20 cellular contexts compared by ENCODE assay signal in genomic region chr16:80682435-80683070, GRCh38.
DNase-seq lines count a peak whose midpoint lies in the region; ATAC-seq, FAIRE-seq and TF ChIP-seq lines count a peak whose summit lies in the region.
"Had no signal": no experiment of that assay in that cellular context is flagged by ENCODE, and none has a peak within 500 bp of the region (broad histone marks: within the 10 kb centered on the region; RNA-seq: fewer than 3 reads in every experiment).

No MANE protein-coding gene starts in this region.

- no peaks in the 10 kb centered on the region for H3F3A ChIP-seq in SK-N-SH (replicated peaks; ENCODE audit: insufficient read depth)

- H3K4me2 ChIP-seq in SK-N-SH = peak overlapping the region; percentile 59
- H3K4me2 ChIP-seq: GM23338 had no signal

- no peaks in the 10 kb centered on the region for H3K4me1 ChIP-seq in SK-N-SH (ENCODE audit: control insufficient read depth in 1 of 2, insufficient read depth in 2 of 2, low read depth in 1 of 2, low read length in 1 of 2)

- H4K20me1 ChIP-seq in SK-N-SH (ENCODE audit: insufficient read depth) = no peaks in the 10 kb centered on the region

- peak overlapping the region in 1 of 2 experiments; percentile 16; a peak in 1 of 4 replicates for H3K4me3 ChIP-seq in SK-N-SH (ENCODE audit: low read depth in 2 of 2, low read length in 1 of 2)
- H3K4me3 ChIP-seq in bronchial epithelial cell (ENCODE audit: low read depth, low read length) = no peak overlapping the region
- H3K4me3 ChIP-seq: cardiac muscle cell, GM23338, SK-N-MC had no signal

- H3K9ac ChIP-seq in SK-N-SH = no peak overlapping the region

- CTCF ChIA-PET in SK-N-SH (lab: Yijun Ruan, JAX) = interaction anchor here (0.5 kb wide), 1 partner anchor 142 kb away, joined by 3 read pairs; no protein-coding TSS in a partner anchor

- peak overlapping the region in 1 of 2 experiments; percentile 40; a peak in 1 of 4 replicates for H3K27ac ChIP-seq in SK-N-SH (ENCODE audit: low read depth in 2 of 2, low read length in 1 of 2)
- H3K27ac ChIP-seq in temporal lobe (ENCODE audit: low read depth, low read length) = peak overlapping the region; percentile 57
- H3K27ac ChIP-seq: 22Rv1, cardiac muscle cell, SK-N-MC, VCaP had no signal

- H3K27me3 ChIP-seq in SK-N-SH (ENCODE audit: insufficient read depth) (no peaks in the 10 kb centered on the region), bronchial epithelial cell (ENCODE audit: control insufficient read depth, insufficient read depth, low read length) (no peaks in the 10 kb centered on the region)
- H3K27me3 ChIP-seq: cardiac muscle cell had no signal

- H2AFZ ChIP-seq in SK-N-SH (ENCODE audit: low read depth) = no peak overlapping the region
- H2AFZ ChIP-seq: GM23338 had no signal

- ATAC-seq in SK-N-SH treated with all-trans-retinoic acid at 6 μM for 48 hours = no peak
- ATAC-seq in GM19023 (IDR thresholded peaks at IDR 0.05; ENCODE audit: unreplicated experiment) = no peak
- ATAC-seq: GM23338; natural killer cell; right cardiac atrium; stimulated activated memory B cell treated with anti-CD40 and anti-IgM and Interleukin-4, amounts not matched to agents 10 μg/mL and 1 μg/mL and 100 μg/mL, for 72 hours had no signal

- WGBS in SK-N-SH (ENCODE audit: low lambda C conversion rate) = 16% methylated on average over 18 of the region's 18 CpGs

- H3K9me2 ChIP-seq in SK-N-SH = no peaks in the 10 kb centered on the region

- no peak for FAIRE-seq in bronchial epithelial cell (lab: Jason Lieb, UNC)

- TF ChIP-seq EP300 in SK-N-SH (IDR thresholded peaks at IDR 0.05; ENCODE audit: borderline replicate concordance in 1 of 2, low read depth in 1 of 2, low read length in 1 of 2) = no peak

- H3K36me3 ChIP-seq in SK-N-SH (replicated peaks in 1 of 2; ENCODE audit: control insufficient read depth in 1 of 2, insufficient read depth in 2 of 2, low read length in 1 of 2) (no peaks in the 10 kb centered on the region), bronchial epithelial cell (ENCODE audit: control insufficient read depth, insufficient read depth, low read length) (no peaks in the 10 kb centered on the region)
- H3K36me3 ChIP-seq: cardiac muscle cell had no signal

- H3K79me2 ChIP-seq in SK-N-SH (ENCODE audit: insufficient read depth) = no peaks in the 10 kb centered on the region

- no peak for TF ChIP-seq RAD21 in SK-N-SH (IDR thresholded peaks at IDR 0.05; ENCODE audit: low read length)

- TF ChIP-seq CTCF in SK-N-SH (IDR thresholded peaks at IDR 0.05) = no peak
- TF ChIP-seq CTCF in bronchial epithelial cell (IDR thresholded peaks at IDR 0.05; ENCODE audit: insufficient read depth, low read length, severe bottlenecking) = no peak

- POLR2A ChIA-PET in SK-N-SH (lab: Yijun Ruan, JAX) = no interaction called here

- no peaks in the 10 kb centered on the region; the same call in 1 of the 2 replicates for H3K9me3 ChIP-seq in SK-N-SH

- DNase-seq in SK-N-SH = no peak
- peak; percentile 73 for DNase-seq in bronchial epithelial cell (ENCODE audit: low read depth)
- peak; percentile 72 for DNase-seq in hepatic stellate cell (ENCODE audit: low spot score)
- no peak for DNase-seq in mesenteric fat pad (ENCODE audit: low spot score)
- no peak for DNase-seq in NK-92 (lab: John Stamatoyannopoulos, UW; ENCODE audit: unreplicated experiment)
- DNase-seq: activated naive CD4-positive, alpha-beta T cell; COR-L47; natural killer cell; NCI-H1417; NCI-H446 treated with DMSO at 0.1 percent for 48 hours; right cardiac atrium had no signal

TF ChIP-seq in SK-N-SH, 30 proteins besides CTCF, POLR2A, EP300 and RAD21:
- no peak for TF ChIP-seq TCF12 (IDR thresholded peaks at IDR 0.05)
- no peak for TF ChIP-seq GABPA (IDR thresholded peaks at IDR 0.05; ENCODE audit: low read depth)
- TF ChIP-seq NRF1 (IDR thresholded peaks at IDR 0.05; ENCODE audit: low read depth, low read length) = no peak
- TF ChIP-seq, protein P1, sequence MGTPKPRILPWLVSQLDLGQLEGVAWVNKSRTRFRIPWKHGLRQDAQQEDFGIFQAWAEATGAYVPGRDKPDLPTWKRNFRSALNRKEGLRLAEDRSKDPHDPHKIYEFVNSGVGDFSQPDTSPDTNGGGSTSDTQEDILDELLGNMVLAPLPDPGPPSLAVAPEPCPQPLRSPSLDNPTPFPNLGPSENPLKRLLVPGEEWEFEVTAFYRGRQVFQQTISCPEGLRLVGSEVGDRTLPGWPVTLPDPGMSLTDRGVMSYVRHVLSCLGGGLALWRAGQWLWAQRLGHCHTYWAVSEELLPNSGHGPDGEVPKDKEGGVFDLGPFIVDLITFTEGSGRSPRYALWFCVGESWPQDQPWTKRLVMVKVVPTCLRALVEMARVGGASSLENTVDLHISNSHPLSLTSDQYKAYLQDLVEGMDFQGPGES (IDR thresholded peaks at IDR 0.05; ENCODE audit: low read depth, low read length) = no peak
- no peak for TF ChIP-seq FOSL2 (IDR thresholded peaks at IDR 0.05; ENCODE audit: borderline replicate concordance, low read depth)
- TF ChIP-seq SIN3A (IDR thresholded peaks at IDR 0.05; ENCODE audit: borderline replicate concordance, low read depth, low read length) = no peak
- TF ChIP-seq TEAD4 (IDR thresholded peaks at IDR 0.05; ENCODE audit: borderline replicate concordance, insufficient read depth) = no peak
- no peak for TF ChIP-seq MEF2A (IDR thresholded peaks at IDR 0.05; ENCODE audit: borderline replicate concordance, low read depth)
- TF ChIP-seq USF1 (IDR thresholded peaks at IDR 0.05; ENCODE audit: borderline replicate concordance, low read depth) = no peak

TF ChIP-seq in SK-N-SH treated with all-trans-retinoic acid at 6 μM for 48 hours, 23 proteins besides CTCF, POLR2A, EP300 and RAD21 (continues in another document):
- TF ChIP-seq, protein P2, sequence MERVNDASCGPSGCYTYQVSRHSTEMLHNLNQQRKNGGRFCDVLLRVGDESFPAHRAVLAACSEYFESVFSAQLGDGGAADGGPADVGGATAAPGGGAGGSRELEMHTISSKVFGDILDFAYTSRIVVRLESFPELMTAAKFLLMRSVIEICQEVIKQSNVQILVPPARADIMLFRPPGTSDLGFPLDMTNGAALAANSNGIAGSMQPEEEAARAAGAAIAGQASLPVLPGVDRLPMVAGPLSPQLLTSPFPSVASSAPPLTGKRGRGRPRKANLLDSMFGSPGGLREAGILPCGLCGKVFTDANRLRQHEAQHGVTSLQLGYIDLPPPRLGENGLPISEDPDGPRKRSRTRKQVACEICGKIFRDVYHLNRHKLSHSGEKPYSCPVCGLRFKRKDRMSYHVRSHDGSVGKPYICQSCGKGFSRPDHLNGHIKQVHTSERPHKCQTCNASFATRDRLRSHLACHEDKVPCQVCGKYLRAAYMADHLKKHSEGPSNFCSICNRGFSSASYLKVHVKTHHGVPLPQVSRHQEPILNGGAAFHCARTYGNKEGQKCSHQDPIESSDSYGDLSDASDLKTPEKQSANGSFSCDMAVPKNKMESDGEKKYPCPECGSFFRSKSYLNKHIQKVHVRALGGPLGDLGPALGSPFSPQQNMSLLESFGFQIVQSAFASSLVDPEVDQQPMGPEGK (CRISPR knock-in tag; IDR thresholded peaks at IDR 0.05; ENCODE audit: borderline replicate concordance) = no peak
- TF ChIP-seq, protein P3, sequence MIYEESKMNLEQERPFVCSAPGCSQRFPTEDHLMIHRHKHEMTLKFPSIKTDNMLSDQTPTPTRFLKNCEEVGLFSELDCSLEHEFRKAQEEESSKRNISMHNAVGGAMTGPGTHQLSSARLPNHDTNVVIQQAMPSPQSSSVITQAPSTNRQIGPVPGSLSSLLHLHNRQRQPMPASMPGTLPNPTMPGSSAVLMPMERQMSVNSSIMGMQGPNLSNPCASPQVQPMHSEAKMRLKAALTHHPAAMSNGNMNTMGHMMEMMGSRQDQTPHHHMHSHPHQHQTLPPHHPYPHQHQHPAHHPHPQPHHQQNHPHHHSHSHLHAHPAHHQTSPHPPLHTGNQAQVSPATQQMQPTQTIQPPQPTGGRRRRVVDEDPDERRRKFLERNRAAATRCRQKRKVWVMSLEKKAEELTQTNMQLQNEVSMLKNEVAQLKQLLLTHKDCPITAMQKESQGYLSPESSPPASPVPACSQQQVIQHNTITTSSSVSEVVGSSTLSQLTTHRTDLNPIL (CRISPR knock-in tag; IDR thresholded peaks at IDR 0.05; ENCODE audit: low read depth) = no peak
- TF ChIP-seq ISL1 (CRISPR knock-in tag; IDR thresholded peaks at IDR 0.05) = no peak
- no peak for TF ChIP-seq CSDC2 (CRISPR knock-in tag; IDR thresholded peaks at IDR 0.05)
- TF ChIP-seq, protein P4, sequence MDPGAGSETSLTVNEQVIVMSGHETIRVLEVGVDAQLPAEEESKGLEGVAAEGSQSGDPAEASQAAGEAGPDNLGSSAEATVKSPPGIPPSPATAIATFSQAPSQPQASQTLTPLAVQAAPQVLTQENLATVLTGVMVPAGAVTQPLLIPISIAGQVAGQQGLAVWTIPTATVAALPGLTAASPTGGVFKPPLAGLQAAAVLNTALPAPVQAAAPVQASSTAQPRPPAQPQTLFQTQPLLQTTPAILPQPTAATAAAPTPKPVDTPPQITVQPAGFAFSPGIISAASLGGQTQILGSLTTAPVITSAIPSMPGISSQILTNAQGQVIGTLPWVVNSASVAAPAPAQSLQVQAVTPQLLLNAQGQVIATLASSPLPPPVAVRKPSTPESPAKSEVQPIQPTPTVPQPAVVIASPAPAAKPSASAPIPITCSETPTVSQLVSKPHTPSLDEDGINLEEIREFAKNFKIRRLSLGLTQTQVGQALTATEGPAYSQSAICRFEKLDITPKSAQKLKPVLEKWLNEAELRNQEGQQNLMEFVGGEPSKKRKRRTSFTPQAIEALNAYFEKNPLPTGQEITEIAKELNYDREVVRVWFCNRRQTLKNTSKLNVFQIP (CRISPR knock-in tag; IDR thresholded peaks at IDR 0.05; ENCODE audit: borderline replicate concordance, low read depth) = no peak
- no peak for TF ChIP-seq PPARA (CRISPR knock-in tag; IDR thresholded peaks at IDR 0.05; ENCODE audit: borderline replicate concordance)
- no peak for TF ChIP-seq ZC3H10 (CRISPR knock-in tag; IDR thresholded peaks at IDR 0.05)

Comparison
In these comparisons a context has a peak if more than half of its experiments do, and no peak if none do; other contexts are left out.
1. DNase-seq: peak in bronchial epithelial cell (single experiment) and hepatic stellate cell (single experiment); none in SK-N-SH (single experiment), mesenteric fat pad (single experiment) and NK-92 (single experiment).